8 cellular contexts compared by ENCODE assay signal in the genomic region with DNA sequence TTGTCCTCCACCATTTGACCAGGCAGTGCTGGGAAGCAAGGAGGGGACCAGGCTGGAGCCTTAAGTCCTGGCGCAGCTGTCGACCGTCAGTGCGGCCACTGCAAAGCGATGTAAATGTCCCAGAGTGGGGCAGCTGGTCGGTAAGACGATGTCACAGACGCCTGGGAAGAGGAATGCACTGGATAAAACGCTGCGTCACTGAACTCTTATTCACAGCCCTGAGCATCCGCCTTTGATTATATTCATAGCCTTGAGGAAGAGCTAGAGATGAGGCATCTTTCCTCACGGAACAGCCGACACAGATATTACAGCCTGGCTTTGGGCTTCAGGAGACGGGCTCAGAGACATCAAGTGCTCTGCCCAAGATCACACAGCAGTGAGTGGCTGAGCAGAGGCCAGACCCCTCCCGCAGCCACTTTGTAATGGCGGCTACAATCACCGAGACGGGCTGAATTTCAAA. TPM values are rescaled to one million over a fixed set of nuclear protein-coding genes. Genes with fewer than 3 reads are reported as not detected.
DNase-seq lines count a peak whose midpoint lies in the region; ATAC-seq and TF ChIP-seq lines count a peak whose summit lies in the region.

No MANE protein-coding gene starts in this region.

- in situ Hi-C loops in astrocyte of the cerebellum (cut with HindIII; ENCODE audit: low sequenced_read_pairs), result no loop called here

- no peaks in the 10 kb centered on the region for H3K27me3 ChIP-seq in lower lobe of right lung (ENCODE audit: low read depth)
- H3K27me3 ChIP-seq in upper lobe of right lung, result no peaks in the 10 kb centered on the region

- TF ChIP-seq CTCF in astrocyte of the cerebellum (IDR thresholded peaks at IDR 0.05; ENCODE audit: low read depth, low read length, missing control alignments), result no peak
- no peak for TF ChIP-seq CTCF in lower lobe of right lung (IDR thresholded peaks at IDR 0.05)
- no peak for TF ChIP-seq CTCF in upper lobe of right lung (IDR thresholded peaks at IDR 0.05)

- peak overlapping the region; percentile 45 for H3K4me3 ChIP-seq in astrocyte of the cerebellum (ENCODE audit: low read depth, low read length)
- H3K4me3 ChIP-seq in lower lobe of right lung, result peak overlapping the region; percentile 53
- H3K4me3 ChIP-seq in upper lobe of right lung, result peak overlapping the region; percentile 50

- peaks cover 10% of the 10 kb centered on the region for H3K4me1 ChIP-seq in lower lobe of right lung
- peaks cover 4% of the 10 kb centered on the region for H3K4me1 ChIP-seq in upper lobe of right lung

- ATAC-seq in lower lobe of right lung (peak in 1 of 2 donors; percentile 29), upper lobe of right lung (no peak), GM18502 (IDR thresholded peaks at IDR 0.05; ENCODE audit: poor library complexity, unreplicated experiment) (no peak)

- H3K9me3 Mint-ChIP-seq in activated naive CD4-positive, alpha-beta T cell treated with anti-CD3 and anti-CD28 coated beads, Interleukin-2, amount 50 U/mL, for 24 hours, result no peaks in the 10 kb centered on the region

- H3K27ac Mint-ChIP-seq in activated naive CD4-positive, alpha-beta T cell treated with anti-CD3 and anti-CD28 coated beads, Interleukin-2, amount 50 U/mL, for 24 hours, result no peak overlapping the region

- intact Hi-C loops in lower lobe of right lung (cut with DNase I), result no loop called here
- intact Hi-C loops in upper lobe of right lung (cut with DNase I), result no loop called here

- H3K36me3 ChIP-seq in lower lobe of right lung (no peaks in the 10 kb centered on the region), upper lobe of right lung (no peaks in the 10 kb centered on the region)

- peaks cover 5% of the 10 kb centered on the region for H3K27me3 Mint-ChIP-seq in activated naive CD4-positive, alpha-beta T cell treated with anti-CD3 and anti-CD28 coated beads, Interleukin-2, amount 50 U/mL, for 24 hours

- H3K4me1 Mint-ChIP-seq in activated naive CD4-positive, alpha-beta T cell treated with anti-CD3 and anti-CD28 coated beads, Interleukin-2, amount 50 U/mL, for 24 hours, result peaks cover 8% of the 10 kb centered on the region

- H3K27ac ChIP-seq in lower lobe of right lung, result no peak overlapping the region
- H3K27ac ChIP-seq in upper lobe of right lung, result no peak overlapping the region

- no peaks in the 10 kb centered on the region for H3K9me3 ChIP-seq in lower lobe of right lung
- H3K9me3 ChIP-seq in upper lobe of right lung, result no peaks in the 10 kb centered on the region

- DNase-seq in activated naive CD4-positive, alpha-beta T cell treated with anti-CD3 and anti-CD28 coated beads, Interleukin-2, amount 50 U/mL, for 16 hours, result no peak
- no peak for DNase-seq in astrocyte of the cerebellum (ENCODE audit: low read depth)
- DNase-seq in lower lobe of right lung, result no peak
- no peak for DNase-seq in upper lobe of right lung
- no peak for DNase-seq in SW480 (ENCODE audit: low spot score)
- no peak for DNase-seq in DMS153 treated with DMSO at 0.1 percent for 48 hours (lab: John Stamatoyannopoulos, UW; ENCODE audit: unreplicated experiment)

- peak overlapping the region; percentile 86 for H3K4me3 Mint-ChIP-seq in activated naive CD4-positive, alpha-beta T cell treated with anti-CD3 and anti-CD28 coated beads, Interleukin-2, amount 50 U/mL, for 24 hours

- no peaks in the 10 kb centered on the region for H3K36me3 Mint-ChIP-seq in activated naive CD4-positive, alpha-beta T cell treated with anti-CD3 and anti-CD28 coated beads, Interleukin-2, amount 50 U/mL, for 24 hours

RNA-seq across cellular contexts. Expression of a gene that starts 17.6 kb away (rescaled TPM):
- 34.5 TPM for total RNA-seq in lower lobe of right lung
- total RNA-seq in upper lobe of right lung, result 33.9 TPM
